In genomic region chr7:29391262-29391661, GRCh38 we compare ENCODE assay signal across 18 cellular contexts.
DNase-seq lines count a peak whose midpoint lies in the region; ATAC-seq and TF ChIP-seq lines count a peak whose summit lies in the region.
"Had no signal": no experiment of that assay in that cellular context is flagged by ENCODE, and none has a peak within 500 bp of the region (broad histone marks: within the 10 kb centered on the region; RNA-seq: fewer than 3 reads in every experiment).

No MANE protein-coding gene starts in this region.

- 85% methylated on average over 1 of the region's 1 CpG for WGBS in esophagus muscularis mucosa

- CTCF ChIA-PET in A673 (lab: Charles Lee): interaction anchor here (1.1 kb wide), 1 partner anchor 202 kb away, joined by 3 read pairs; no protein-coding TSS in a partner anchor
- CTCF ChIA-PET in HEK293 (lab: Yijun Ruan, JAX): interaction anchor here (1.1 kb wide), 1 partner anchor 202 kb away, joined by 3 read pairs; no protein-coding TSS in a partner anchor

- H3K27ac ChIP-seq in A673 (ENCODE audit: low read depth, low read length, poor library complexity, severe bottlenecking) (peak overlapping the region; percentile 5), HEK293 (ENCODE audit: extremely low read depth, low read depth, low read length) (no peak overlapping the region), esophagus muscularis mucosa (replicated peaks in 1 of 4) (no peak overlapping the region)
- H3K27ac ChIP-seq: BLaER1 treated with 17β-estradiol and CSF1 and Interleukin-3, amounts not matched to agents 10 nM and 100 nM; C4-2B had no signal

- no peak for TF ChIP-seq EP300 in esophagus muscularis mucosa (IDR thresholded peaks at IDR 0.05)

- no TSS peak for BruUV-seq in A673 (replicated peaks; lab: Mats Ljungman, UMichigan)

- TF ChIP-seq CTCF in A673 (conservative IDR thresholded peaks at IDR 0.05; ENCODE audit: low read depth, low read length) (no peak), HEK293 (tag by site-specific recombination; IDR thresholded peaks at IDR 0.05) (no peak), Loucy (conservative IDR thresholded peaks at IDR 0.05; ENCODE audit: low read length) (no peak), esophagus muscularis mucosa (IDR thresholded peaks at IDR 0.05) (no peak)

- ATAC-seq in HG02840 (IDR thresholded peaks at IDR 0.05; ENCODE audit: low FRiP score, unreplicated experiment): no peak
- ATAC-seq: CD8-positive, alpha-beta T cell; GM12878 had no signal

- H3K79me2 ChIP-seq in Loucy (ENCODE audit: insufficient read depth, low read length): no peaks in the 10 kb centered on the region

- H3K4me3 ChIP-seq in A673 (ENCODE audit: low read depth, low read length, poor library complexity, severe bottlenecking) (no peak overlapping the region), HEK293 (ENCODE audit: low read depth, low read length) (no peak overlapping the region), Loucy (ENCODE audit: low read length, poor library complexity, severe bottlenecking) (no peak overlapping the region), esophagus muscularis mucosa (no peak overlapping the region), MG63 (no peak overlapping the region)
- H3K4me3 ChIP-seq: BLaER1 treated with 17β-estradiol and CSF1 and Interleukin-3, amounts not matched to agents 10 nM and 100 nM; GM12878 had no signal

- H3K4me2 ChIP-seq in Loucy (ENCODE audit: low read depth, low read length, poor library complexity, severe bottlenecking): peak overlapping the region; percentile 44
- H3K4me2 ChIP-seq: BLaER1 treated with 17β-estradiol and CSF1 and Interleukin-3, amounts not matched to agents 10 nM and 100 nM had no signal

- no peaks in the 10 kb centered on the region for H4K20me1 ChIP-seq in Loucy (ENCODE audit: insufficient read depth, low read length, poor library complexity, severe bottlenecking)
- H4K20me1 ChIP-seq: BLaER1 treated with 17β-estradiol and CSF1 and Interleukin-3, amounts not matched to agents 10 nM and 100 nM had no signal

- POLR2A ChIA-PET in A673 (lab: Charles Lee; ENCODE audit: low non-redundant PET): no interaction called here
- POLR2A ChIA-PET in HEK293 (lab: Yijun Ruan, JAX): no interaction called here

- no peaks in the 10 kb centered on the region for H3K27me3 ChIP-seq in A673 (replicated peaks; ENCODE audit: insufficient read depth, low read depth, low read length, poor library complexity)
- H3K27me3 ChIP-seq in Loucy (ENCODE audit: insufficient read depth, low read length, poor library complexity, severe bottlenecking): no peaks in the 10 kb centered on the region
- H3K27me3 ChIP-seq in esophagus muscularis mucosa: no peaks in the 10 kb centered on the region
- H3K27me3 ChIP-seq in MG63: no peaks in the 10 kb centered on the region
- H3K27me3 ChIP-seq: BLaER1 treated with 17β-estradiol and CSF1 and Interleukin-3, amounts not matched to agents 10 nM and 100 nM had no signal

- H3K36me3 ChIP-seq in A673 (ENCODE audit: insufficient read depth, low read length, poor library complexity, severe bottlenecking): no peaks in the 10 kb centered on the region
- H3K36me3 ChIP-seq in HEK293 (ENCODE audit: control insufficient read depth in 2 of 2, insufficient read depth in 1 of 2, low read length in 2 of 2): no peaks in the 10 kb centered on the region
- no peaks in the 10 kb centered on the region for H3K36me3 ChIP-seq in Loucy (ENCODE audit: insufficient read depth, low read length)
- H3K36me3 ChIP-seq in esophagus muscularis mucosa: no peaks in the 10 kb centered on the region
- H3K36me3 ChIP-seq in MG63: no peaks in the 10 kb centered on the region
- H3K36me3 ChIP-seq: BLaER1 treated with 17β-estradiol and CSF1 and Interleukin-3, amounts not matched to agents 10 nM and 100 nM had no signal

- TF ChIP-seq POLR2A in esophagus muscularis mucosa (IDR thresholded peaks at IDR 0.05; ENCODE audit: low read depth): no peak

- intact Hi-C loops in A673 (cut with micrococcal nuclease; ENCODE audit: unreplicated experiment): no loop called here
- intact Hi-C loops in esophagus muscularis mucosa (cut with DNase I): no loop called here

- H3K9me2 ChIP-seq in Loucy (replicated peaks; ENCODE audit: low read depth, low read length): no peaks in the 10 kb centered on the region

- H2AFZ ChIP-seq in Loucy (ENCODE audit: low read length): no peak overlapping the region

- H3K9ac ChIP-seq in Loucy (ENCODE audit: low read depth, low read length, poor library complexity, severe bottlenecking): no peak overlapping the region
- H3K9ac ChIP-seq: BLaER1 treated with 17β-estradiol and CSF1 and Interleukin-3, amounts not matched to agents 10 nM and 100 nM had no signal

- H3K9me3 ChIP-seq in A673 (ENCODE audit: low read depth, low read length, poor library complexity, severe bottlenecking) (no peaks in the 10 kb centered on the region), HEK293 (ENCODE audit: control insufficient read depth, insufficient read depth, low read depth, low read length) (no peaks in the 10 kb centered on the region), Loucy (ENCODE audit: insufficient read depth, low read depth, low read length) (no peaks in the 10 kb centered on the region), esophagus muscularis mucosa (no peaks in the 10 kb centered on the region), MG63 (no peaks in the 10 kb centered on the region)
- H3K9me3 ChIP-seq: BLaER1 treated with 17β-estradiol and CSF1 and Interleukin-3, amounts not matched to agents 10 nM and 100 nM; Caco-2 had no signal

- H3K4me1 ChIP-seq in A673 (ENCODE audit: insufficient read depth, low read length, poor library complexity, severe bottlenecking) (peaks cover 48% of the 10 kb centered on the region), HEK293 (ENCODE audit: control insufficient read depth, insufficient read depth, low read length) (no peaks in the 10 kb centered on the region), Loucy (ENCODE audit: insufficient read depth, low read length, poor library complexity, severe bottlenecking) (peaks cover 12% of the 10 kb centered on the region), esophagus muscularis mucosa (no peaks in the 10 kb centered on the region)
- H3K4me1 ChIP-seq: BLaER1 treated with 17β-estradiol and CSF1 and Interleukin-3, amounts not matched to agents 10 nM and 100 nM; Caco-2 had no signal

- no peaks in the 10 kb centered on the region for H3F3A ChIP-seq in Loucy (ENCODE audit: low read depth)

- DNase-seq in A673 (ENCODE audit: low spot score): no peak
- peak; percentile 55 for DNase-seq in esophagus muscularis mucosa (ENCODE audit: extremely low spot score)
- DNase-seq in GF-D8 (lab: John Stamatoyannopoulos, UW): no peak
- no peak for DNase-seq in RKO (ENCODE audit: low spot score)
- DNase-seq in MG63: no peak
- DNase-seq: 8988T; AML-193; Caco-2; Calu3; CD4-positive, alpha-beta T cell; CD8-positive, alpha-beta T cell; DMS79 treated with DMSO at 0.1 percent for 48 hours had no signal

TF ChIP-seq in HEK293, 187 proteins besides CTCF, POLR2A, EP300 and RAD21:
- TF ChIP-seq WT1 (tag by site-specific recombination; IDR thresholded peaks at IDR 0.05): peak; percentile 53; the same call in 1 of the 2 replicates
- no peak for TF ChIP-seq ZNF18 (tag by site-specific recombination; IDR thresholded peaks at IDR 0.05)
- TF ChIP-seq HOXC10 (CRISPR knock-in tag; IDR thresholded peaks at IDR 0.05): no peak
- TF ChIP-seq ZFP3 (tag by site-specific recombination; IDR thresholded peaks at IDR 0.05; ENCODE audit: low read depth): no peak
- TF ChIP-seq ZFP41 (tag by site-specific recombination; IDR thresholded peaks at IDR 0.05; ENCODE audit: borderline replicate concordance): no peak
- no peak for TF ChIP-seq ZNF768 (tag by site-specific recombination; IDR thresholded peaks at IDR 0.05)
- TF ChIP-seq ZNF138 (tag by site-specific recombination; IDR thresholded peaks at IDR 0.05; ENCODE audit: borderline replicate concordance): no peak
TF ChIP-seq in HEK293: peak in this region for 1.
